In the genomic region with DNA sequence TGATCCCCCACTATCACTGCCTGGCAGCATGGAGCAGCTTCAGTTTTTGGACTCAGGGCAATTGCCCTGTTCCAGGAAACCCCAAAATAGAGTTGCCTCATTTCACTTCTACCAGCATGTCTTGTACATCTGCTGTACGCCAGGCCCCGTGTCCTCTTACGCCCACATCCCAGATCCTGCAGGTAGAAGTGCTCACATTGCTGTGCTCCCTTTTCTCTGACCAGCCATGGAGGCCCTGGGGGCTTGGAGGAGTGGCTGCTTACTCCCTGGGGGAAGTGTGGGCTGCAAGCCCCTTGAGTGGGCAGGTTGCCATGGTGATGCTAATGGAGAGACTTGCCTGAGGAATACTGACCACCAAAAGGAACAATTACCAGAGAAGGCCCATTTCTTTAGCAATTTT, we compare ENCODE assay signal across 26 cellular contexts. TPM values are rescaled to one million over a fixed set of nuclear protein-coding genes. Genes with fewer than 3 reads are reported as not detected.
DNase-seq lines count a peak whose midpoint lies in the region; ATAC-seq, FAIRE-seq and TF ChIP-seq lines count a peak whose summit lies in the region.
"Had no signal": no experiment of that assay in that cellular context is flagged by ENCODE, and none has a peak within 500 bp of the region (broad histone marks: within the 10 kb centered on the region; RNA-seq: fewer than 3 reads in every experiment).

No MANE protein-coding gene starts in this region.

- H3K4me3 ChIP-seq in right atrium auricular region (no peak overlapping the region), K562 (no peak overlapping the region), vagina (no peak overlapping the region)
- H3K4me3 ChIP-seq: A549; BLaER1 treated with 17β-estradiol and CSF1 and Interleukin-3, amounts not matched to agents 10 nM and 100 nM; GM12878; GM23338; HAP-1 had no signal

- intact Hi-C loops in cardiac septum (cut with DNase I): no loop called here
- intact Hi-C loops in K562 (cut with micrococcal nuclease): no loop called here
- intact Hi-C loops in vagina (cut with DNase I): no loop called here

- H3K27ac ChIP-seq in right atrium auricular region: no peak overlapping the region
- no peak overlapping the region for H3K27ac ChIP-seq in K562 (ENCODE audit: extremely low read depth, low read depth, low read length)
- no peak overlapping the region for H3K27ac ChIP-seq in vagina
- H3K27ac ChIP-seq: A549; BLaER1 treated with 17β-estradiol and CSF1 and Interleukin-3, amounts not matched to agents 10 nM and 100 nM had no signal

- CTCF ChIA-PET in K562 (lab: Yijun Ruan, JAX; ENCODE audit: low intra/inter-chr PET ratio): no interaction called here

- H3K36me3 Mint-ChIP-seq in osteocyte (ENCODE audit: unreplicated experiment): peaks cover 3% of the 10 kb centered on the region
- peaks cover 4% of the 10 kb centered on the region for H3K36me3 Mint-ChIP-seq in progenitor cell of endocrine pancreas (ENCODE audit: insufficient read depth)
- no peaks in the 10 kb centered on the region for H3K36me3 Mint-ChIP-seq in stimulated activated effector memory CD8-positive, alpha-beta T cell treated with anti-CD3 and anti-CD28 coated beads, Interleukin-12 subunit alpha, Interleukin-12 subunit beta, amount 100 ng/mL, for 72 hours
- H3K36me3 Mint-ChIP-seq: CD14-positive monocyte had no signal

- no peak for ATAC-seq in K562
- no peak for ATAC-seq in stimulated activated effector memory CD8-positive, alpha-beta T cell treated with anti-CD3 and anti-CD28 coated beads, Interleukin-12 subunit alpha, Interleukin-12 subunit beta, amount 100 ng/mL, for 72 hours
- ATAC-seq: A549, GM12878, GM23338 had no signal

- in situ Hi-C loops in K562 (cut with MboI): no loop called here

- H3K36me3 ChIP-seq in right atrium auricular region: no peaks in the 10 kb centered on the region
- no peaks in the 10 kb centered on the region for H3K36me3 ChIP-seq in K562 (ENCODE audit: control insufficient read depth, insufficient read depth, low read length)
- H3K36me3 ChIP-seq in vagina: no peaks in the 10 kb centered on the region
- H3K36me3 ChIP-seq: BE2C; BLaER1 treated with 17β-estradiol and CSF1 and Interleukin-3, amounts not matched to agents 10 nM and 100 nM; HAP-1 had no signal

- 0% methylated on average over 3 of the region's 3 CpGs for WGBS in K562 (ENCODE audit: insufficient coverage, low coverage, missing lambda C conversion rate)

- no peak overlapping the region for H2AFZ ChIP-seq in K562 (ENCODE audit: low read depth, low read length)
- H2AFZ ChIP-seq: GM23338 had no signal

- H3K27me3 ChIP-seq in right atrium auricular region (no peaks in the 10 kb centered on the region), K562 (ENCODE audit: control insufficient read depth in 2 of 2, insufficient read depth in 2 of 2, low read length in 2 of 2) (peaks cover 0 to 8% of the 10 kb centered on the region in 2 experiments; a peak in 2 of 5 replicates), vagina (no peaks in the 10 kb centered on the region)
- H3K27me3 ChIP-seq: BE2C; BLaER1 treated with 17β-estradiol and CSF1 and Interleukin-3, amounts not matched to agents 10 nM and 100 nM had no signal

- H3K9me3 ChIP-seq in right atrium auricular region (peaks cover 0 to 6% of the 10 kb centered on the region in 2 donors), K562 (replicated peaks; ENCODE audit: control insufficient read depth, insufficient read depth, low read depth, low read length) (no peaks in the 10 kb centered on the region), vagina (no peaks in the 10 kb centered on the region)
- H3K9me3 ChIP-seq: BE2C, HAP-1 had no signal

- TF ChIP-seq RAD21 in K562 (CRISPR knock-in tag; conservative IDR thresholded peaks at IDR 0.05 in 1 of 2, IDR thresholded peaks at IDR 0.05 in 1 of 2): no peak

- H3K4me3 Mint-ChIP-seq in osteocyte (ENCODE audit: unreplicated experiment): no peak overlapping the region
- H3K4me3 Mint-ChIP-seq in progenitor cell of endocrine pancreas (ENCODE audit: low read depth): no peak overlapping the region
- H3K4me3 Mint-ChIP-seq in stimulated activated effector memory CD8-positive, alpha-beta T cell treated with anti-CD3 and anti-CD28 coated beads, Interleukin-12 subunit alpha, Interleukin-12 subunit beta, amount 100 ng/mL, for 72 hours: no peak overlapping the region
- H3K4me3 Mint-ChIP-seq: CD14-positive monocyte; CD4-positive, alpha-beta T cell; CD8-positive, alpha-beta memory T cell; GM23338 had no signal

- TF ChIP-seq CTCF in right atrium auricular region (IDR thresholded peaks at IDR 0.05): no peak
- no peak for TF ChIP-seq CTCF in K562 (IDR thresholded peaks at IDR 0.05 in 2 of 3, conservative IDR thresholded peaks at IDR 0.05 in 1 of 3; ENCODE audit: insufficient read depth in 2 of 3, low read depth in 1 of 3, low read length in 3 of 3)
- TF ChIP-seq CTCF in osteocyte (IDR thresholded peaks at IDR 0.05): no peak
- TF ChIP-seq CTCF in vagina (IDR thresholded peaks at IDR 0.05): no peak
- TF ChIP-seq CTCF in progenitor cell of endocrine pancreas (IDR thresholded peaks at IDR 0.05; ENCODE audit: unreplicated experiment): no peak

- POLR2A ChIA-PET in K562 (lab: Yijun Ruan, JAX): no interaction called here

- DNase-seq in right atrium auricular region (ENCODE audit: low spot score): peak; percentile 32
- DNase-seq in cardiac septum (ENCODE audit: low spot score): no peak
- no peak for DNase-seq in K562 (ENCODE audit: extremely low read depth in 1 of 4, low spot score in 3 of 4)
- peak; percentile 66 for DNase-seq in osteocyte (ENCODE audit: extremely low spot score, unreplicated experiment)
- DNase-seq in vagina (ENCODE audit: extremely low spot score in 2 of 2): peak; percentile 37 to 65
- DNase-seq in activated effector memory CD4-positive, alpha-beta T cell treated with Interleukin-2 at 50 U/mL for 16 hours: no peak
- no peak for DNase-seq in progenitor cell of endocrine pancreas (ENCODE audit: low spot score, unreplicated experiment)
- no peak for DNase-seq in stimulated activated effector memory CD8-positive, alpha-beta T cell treated with anti-CD3 and anti-CD28 coated beads, Interleukin-12 subunit alpha, Interleukin-12 subunit beta, amount 100 ng/mL, for 72 hours (ENCODE audit: low spot score in 2 of 2)
- DNase-seq: 8988T; ACHN; AML-193; BE2C; CD4-positive, alpha-beta T cell; CD8-positive, alpha-beta memory T cell; DMS 273 treated with DMSO at 0.1 percent for 48 hours; DMS79; EL; GDM1 had no signal

- peaks cover 5% of the 10 kb centered on the region for H3K9me3 Mint-ChIP-seq in osteocyte (ENCODE audit: unreplicated experiment)
- H3K9me3 Mint-ChIP-seq in progenitor cell of endocrine pancreas (ENCODE audit: low read depth): peaks cover 13% of the 10 kb centered on the region
- H3K9me3 Mint-ChIP-seq in stimulated activated effector memory CD8-positive, alpha-beta T cell treated with anti-CD3 and anti-CD28 coated beads, Interleukin-12 subunit alpha, Interleukin-12 subunit beta, amount 100 ng/mL, for 72 hours: no peaks in the 10 kb centered on the region
- H3K9me3 Mint-ChIP-seq: CD8-positive, alpha-beta memory T cell had no signal

- H3K27me3 Mint-ChIP-seq in osteocyte (ENCODE audit: unreplicated experiment) (peaks cover 16% of the 10 kb centered on the region), progenitor cell of endocrine pancreas (peaks cover 7% of the 10 kb centered on the region)

- no peak overlapping the region for H3K9ac ChIP-seq in K562 (ENCODE audit: insufficient read depth in 1 of 2, low read depth in 2 of 2, low read length in 2 of 2)
- H3K9ac ChIP-seq: BLaER1 treated with 17β-estradiol and CSF1 and Interleukin-3, amounts not matched to agents 10 nM and 100 nM had no signal

- TF ChIP-seq POLR2A in K562 (conservative IDR thresholded peaks at IDR 0.05) (no peak), vagina (IDR thresholded peaks at IDR 0.05) (no peak)

- H3K4me1 ChIP-seq in right atrium auricular region: no peaks in the 10 kb centered on the region
- no peaks in the 10 kb centered on the region for H3K4me1 ChIP-seq in K562 (replicated peaks in 1 of 2; ENCODE audit: control insufficient read depth in 2 of 2, insufficient read depth in 2 of 2, low read length in 2 of 2)
- no peaks in the 10 kb centered on the region for H3K4me1 ChIP-seq in vagina
- H3K4me1 ChIP-seq: BE2C, HAP-1 had no signal

- H3K4me2 ChIP-seq in K562 (ENCODE audit: insufficient read depth, low read length): no peak overlapping the region
- H3K4me2 ChIP-seq: A549; BLaER1 treated with 17β-estradiol and CSF1 and Interleukin-3, amounts not matched to agents 10 nM and 100 nM; GM23338 had no signal

- H3K4me1 Mint-ChIP-seq in osteocyte (ENCODE audit: unreplicated experiment): no peaks in the 10 kb centered on the region
- H3K4me1 Mint-ChIP-seq in progenitor cell of endocrine pancreas (ENCODE audit: low read depth): no peaks in the 10 kb centered on the region
- H3K4me1 Mint-ChIP-seq in stimulated activated effector memory CD8-positive, alpha-beta T cell treated with anti-CD3 and anti-CD28 coated beads, Interleukin-12 subunit alpha, Interleukin-12 subunit beta, amount 100 ng/mL, for 72 hours: peaks cover 5% of the 10 kb centered on the region

- TF ChIP-seq EP300 in K562 (IDR thresholded peaks at IDR 0.05; ENCODE audit: low read length): no peak

- BruUV-seq in K562 (replicated peaks; lab: Mats Ljungman, UMichigan): no TSS peak

- FAIRE-seq in K562 (lab: Jason Lieb, UNC): no peak
- FAIRE-seq: A549, D721Med, GM12878 had no signal

- H3K27ac Mint-ChIP-seq in osteocyte (ENCODE audit: unreplicated experiment) (no peak overlapping the region), progenitor cell of endocrine pancreas (no peak overlapping the region)
- H3K27ac Mint-ChIP-seq in stimulated activated effector memory CD8-positive, alpha-beta T cell treated with anti-CD3 and anti-CD28 coated beads, Interleukin-12 subunit alpha, Interleukin-12 subunit beta, amount 100 ng/mL, for 72 hours: no peak overlapping the region
- H3K27ac Mint-ChIP-seq: CD4-positive, alpha-beta T cell; CD8-positive, alpha-beta memory T cell; GM23338 had no signal

- no peaks in the 10 kb centered on the region for H4K20me1 ChIP-seq in K562 (replicated peaks; ENCODE audit: control insufficient read depth, insufficient read depth, low read length)
- H4K20me1 ChIP-seq: BLaER1 treated with 17β-estradiol and CSF1 and Interleukin-3, amounts not matched to agents 10 nM and 100 nM had no signal

- no peaks in the 10 kb centered on the region for H3K9me1 ChIP-seq in K562 (ENCODE audit: control insufficient read depth, insufficient read depth, low read length)

- no peaks in the 10 kb centered on the region for H3K79me2 ChIP-seq in K562 (ENCODE audit: control insufficient read depth, insufficient read depth, low read length)

RNA-seq across cellular contexts. Expression of a gene that starts 55.6 kb away (rescaled TPM):
- not detected for total RNA-seq in right atrium auricular region
- total RNA-seq in cardiac septum: 0.57 TPM
- not detected in 2 replicates for total RNA-seq in K562 (2011; cell fraction: chromatin; rRNA removed; ENCODE audit: low replicate concordance)
- total RNA-seq in K562 (2011; cell fraction: nucleolus; rRNA removed): not detected in 2 replicates
- not detected in 2 replicates for total RNA-seq in K562 (2011; cell fraction: nucleoplasm; rRNA removed)
- not detected in 2 replicates for total RNA-seq in K562 (2014; rRNA removed)
- total RNA-seq in K562 (2014; rRNA removed; fragmentation: Illumina TruSeq; extraction: Trizol): not detected in 2 replicates
- total RNA-seq in K562 (2015; rRNA removed; fragmentation: Illumina TruSeq; extraction: Trizol): not detected in 2 replicates
- not detected in 2 replicates for total RNA-seq in K562 (2021)
- not detected in 2 replicates for polyA plus RNA-seq in K562 (2011; rRNA removed)
- polyA plus RNA-seq in K562 (2011; cell fraction: cytosol; rRNA removed): not detected in 2 replicates
- not detected in 2 replicates for polyA plus RNA-seq in K562 (2011; cell fraction: nucleus; rRNA removed)
- polyA plus RNA-seq in K562 (2012): not detected in 2 replicates
- polyA plus RNA-seq in K562 (2014; fragmentation: Illumina TruSeq; extraction: Trizol): not detected in 2 replicates
- polyA plus RNA-seq in K562 (2014; fragmentation: Nextera tagmentation; extraction: Ambion mirVana): not detected
- polyA plus RNA-seq in K562 (2014; rRNA removed): not detected in 2 replicates
- polyA minus RNA-seq in K562 (2011; rRNA and poly(A)+ RNA removed): not detected in 2 replicates
- not detected in 2 replicates for polyA minus RNA-seq in K562 (2011; cell fraction: cytosol; rRNA and poly(A)+ RNA removed)
- polyA minus RNA-seq in K562 (2011; cell fraction: nucleus; rRNA and poly(A)+ RNA removed): not detected in 2 replicates
- total RNA-seq in osteocyte: 12.6 and 13.3 TPM in 2 replicates
- not detected for total RNA-seq in vagina
- total RNA-seq in progenitor cell of endocrine pancreas: 17.8 and 18.2 TPM in 2 replicates
- total RNA-seq: CD4-positive, alpha-beta T cell; CD8-positive, alpha-beta memory T cell; GM12878; H4 had no signal
- polyA plus RNA-seq: A549; CD14-positive monocyte; CD8-positive, alpha-beta memory T cell; GM12878 had no signal

RNA-seq across cellular contexts. Expression of a gene that starts 59.1 kb away (rescaled TPM):
- total RNA-seq in right atrium auricular region: under 1 TPM; 0.74 to 0.83 TPM
- total RNA-seq in cardiac septum: 5.7 TPM
- not detected in 2 replicates for total RNA-seq in K562 (2011; cell fraction: chromatin; rRNA removed; ENCODE audit: low replicate concordance)
- not detected in 2 replicates for total RNA-seq in K562 (2011; cell fraction: nucleolus; rRNA removed)
- total RNA-seq in K562 (2011; cell fraction: nucleoplasm; rRNA removed): not detected in 2 replicates
- total RNA-seq in K562 (2014; rRNA removed): not detected in 2 replicates
- not detected in 2 replicates for total RNA-seq in K562 (2014; rRNA removed; fragmentation: Illumina TruSeq; extraction: Trizol)
- not detected in 2 replicates for total RNA-seq in K562 (2015; rRNA removed; fragmentation: Illumina TruSeq; extraction: Trizol)
- total RNA-seq in K562 (2021): not detected in 2 replicates
- not detected in 2 replicates for polyA plus RNA-seq in K562 (2011; rRNA removed)
- not detected in 2 replicates for polyA plus RNA-seq in K562 (2011; cell fraction: cytosol; rRNA removed)
- polyA plus RNA-seq in K562 (2011; cell fraction: nucleus; rRNA removed): not detected in 2 replicates
- not detected in 2 replicates for polyA plus RNA-seq in K562 (2012)
- polyA plus RNA-seq in K562 (2014; fragmentation: Illumina TruSeq; extraction: Trizol): not detected in 2 replicates
- not detected for polyA plus RNA-seq in K562 (2014; fragmentation: Nextera tagmentation; extraction: Ambion mirVana)
- polyA plus RNA-seq in K562 (2014; rRNA removed): not detected in 2 replicates
- polyA minus RNA-seq in K562 (2011; rRNA and poly(A)+ RNA removed): not detected in 2 replicates
- not detected in 2 replicates for polyA minus RNA-seq in K562 (2011; cell fraction: cytosol; rRNA and poly(A)+ RNA removed)
- not detected in 2 replicates for polyA minus RNA-seq in K562 (2011; cell fraction: nucleus; rRNA and poly(A)+ RNA removed)
- total RNA-seq in osteocyte: 3.3 and 3.5 TPM in 2 replicates
- 4.9 TPM for total RNA-seq in vagina
- total RNA-seq in progenitor cell of endocrine pancreas: not detected in 2 replicates
- total RNA-seq: CD8-positive, alpha-beta memory T cell; H4 had no signal
- polyA plus RNA-seq: A549; CD8-positive, alpha-beta memory T cell had no signal

Comparison
In these comparisons a context has a peak if more than half of its experiments do, and no peak if none do; other contexts are left out.
1. DNase-seq: peak in right atrium auricular region (single experiment), osteocyte (single experiment) and vagina (2 of 2); none in cardiac septum (single experiment), K562 (0 of 4), activated effector memory CD4-positive, alpha-beta T cell treated with Interleukin-2 at 50 U/mL for 16 hours (single experiment), progenitor cell of endocrine pancreas (single experiment) and stimulated activated effector memory CD8-positive, alpha-beta T cell treated with anti-CD3 and anti-CD28 coated beads, Interleukin-12 subunit alpha, Interleukin-12 subunit beta, amount 100 ng/mL, for 72 hours (0 of 2).